24 cellular contexts compared by ENCODE assay signal in genomic region chr15:57098896-57099295, GRCh38.
A peak's percentile ranks its signal among the peaks of the same experiment; 100 is the strongest.
DNase-seq lines count a peak whose midpoint lies in the region; ATAC-seq and TF ChIP-seq lines count a peak whose summit lies in the region.
"Had no signal": no experiment of that assay in that cellular context is flagged by ENCODE, and none has a peak within 500 bp of the region (broad histone marks: within the 10 kb centered on the region; RNA-seq: fewer than 3 reads in every experiment).

No MANE protein-coding gene starts in this region.

- H3K4me3 Mint-ChIP-seq in dendritic cell treated with granulocyte-macrophage colony-stimulating factor and Interleukin-4, amounts not matched to agents 40 ng/mL and 50 ng/mL, for 4 days, result no peak overlapping the region

- H3K4me1 Mint-ChIP-seq in dendritic cell treated with granulocyte-macrophage colony-stimulating factor and Interleukin-4, amounts not matched to agents 40 ng/mL and 50 ng/mL, for 4 days (ENCODE audit: low read depth), result peaks cover 17% of the 10 kb centered on the region

- no peaks in the 10 kb centered on the region; a peak in 1 of 22 replicates for H4K20me1 ChIP-seq in BLaER1 treated with 17β-estradiol and CSF1 and Interleukin-3, amounts not matched to agents 10 nM and 100 nM

- peak overlapping the region in 9 of 11 experiments; percentile 17 to 85 (median 35); a peak in 15 of 22 replicates for H3K27ac ChIP-seq in BLaER1 treated with 17β-estradiol and CSF1 and Interleukin-3, amounts not matched to agents 10 nM and 100 nM
- H3K27ac ChIP-seq: HL-60, PC-9 had no signal

- no peak for ATAC-seq in GM19397 (IDR thresholded peaks at IDR 0.05; ENCODE audit: unreplicated experiment)
- no peak for ATAC-seq in HG03565 (IDR thresholded peaks at IDR 0.05; ENCODE audit: unreplicated experiment)
- no peak for ATAC-seq in HG02884 (IDR thresholded peaks at IDR 0.05; ENCODE audit: unreplicated experiment)

- H3K27ac Mint-ChIP-seq in dendritic cell treated with granulocyte-macrophage colony-stimulating factor and Interleukin-4, amounts not matched to agents 40 ng/mL and 50 ng/mL, for 4 days, result peak overlapping the region; percentile 66

- H3K9me3 Mint-ChIP-seq in dendritic cell treated with granulocyte-macrophage colony-stimulating factor and Interleukin-4, amounts not matched to agents 40 ng/mL and 50 ng/mL, for 4 days, result no peaks in the 10 kb centered on the region

- peak; percentile 22 for DNase-seq in RPMI7951 (ENCODE audit: low read depth)
- DNase-seq in foreskin fibroblast, result peak; percentile 12 to 60
- DNase-seq in T-helper 9 cell, result no peak
- DNase-seq: DMS153; DND-41; H7; NCI-H1048; NCI-H1417; NCI-H1694; NCI-H2029 treated with DMSO at 0.1 percent for 48 hours; NCI-H446 treated with DMSO at 0.1 percent for 48 hours; NCI-H526; NCI-H82; NK-92 treated with Interleukin-12 subunit alpha and Interleukin-12 subunit beta, amount 100 ng/mL, for 24 hours; PC-9; Right ventricle myocardium superior; RPMI8226; SW 1271 had no signal

- peaks cover 12 to 71% (median 53%) of the 10 kb centered on the region in 11 experiments for H3K36me3 ChIP-seq in BLaER1 treated with 17β-estradiol and CSF1 and Interleukin-3, amounts not matched to agents 10 nM and 100 nM

- H3K4me1 ChIP-seq in BLaER1 treated with 17β-estradiol and CSF1 and Interleukin-3, amounts not matched to agents 10 nM and 100 nM, result peaks cover 20 to 63% (median 28%) of the 10 kb centered on the region in 10 experiments; a peak in 18 of 20 replicates

- peaks cover 0 to 10% (median 6%) of the 10 kb centered on the region in 11 experiments; a peak in 5 of 22 replicates for H3K9me3 ChIP-seq in BLaER1 treated with 17β-estradiol and CSF1 and Interleukin-3, amounts not matched to agents 10 nM and 100 nM (replicated peaks in 1 of 11)

- no peaks in the 10 kb centered on the region for H3K27me3 ChIP-seq in BLaER1 treated with 17β-estradiol and CSF1 and Interleukin-3, amounts not matched to agents 10 nM and 100 nM

- H3K36me3 Mint-ChIP-seq in dendritic cell treated with granulocyte-macrophage colony-stimulating factor and Interleukin-4, amounts not matched to agents 40 ng/mL and 50 ng/mL, for 4 days (ENCODE audit: low read depth), result peaks cover 17% of the 10 kb centered on the region

- no peak overlapping the region for H3K4me3 ChIP-seq in BLaER1 treated with 17β-estradiol and CSF1 and Interleukin-3, amounts not matched to agents 10 nM and 100 nM
- no peak overlapping the region for H3K4me3 ChIP-seq in foreskin fibroblast (ENCODE audit: low read depth in 1 of 2, low read length in 2 of 2)
- H3K4me3 ChIP-seq: PC-9 had no signal

- no peak for TF ChIP-seq CTCF in foreskin fibroblast (IDR thresholded peaks at IDR 0.05; ENCODE audit: low read depth, low read length)

- no peaks in the 10 kb centered on the region for H3K27me3 Mint-ChIP-seq in dendritic cell treated with granulocyte-macrophage colony-stimulating factor and Interleukin-4, amounts not matched to agents 40 ng/mL and 50 ng/mL, for 4 days

- intact Hi-C loops in dendritic cell treated with granulocyte-macrophage colony-stimulating factor and Interleukin-4, amounts not matched to agents 40 ng/mL and 50 ng/mL, for 4 days (cut with micrococcal nuclease), result no loop called here

- H3K4me2 ChIP-seq in BLaER1 treated with 17β-estradiol and CSF1 and Interleukin-3, amounts not matched to agents 10 nM and 100 nM, result peak overlapping the region in 3 of 11 experiments; percentile 28 to 68 (median 66); a peak in 5 of 22 replicates
- H3K4me2 ChIP-seq: PC-9 had no signal

- H3K9ac ChIP-seq in BLaER1 treated with 17β-estradiol and CSF1 and Interleukin-3, amounts not matched to agents 10 nM and 100 nM, result peak overlapping the region in 1 of 11 experiments; percentile 35; a peak in 2 of 22 replicates
